1 cellular context compared by ENCODE assay signal in the genomic region with DNA sequence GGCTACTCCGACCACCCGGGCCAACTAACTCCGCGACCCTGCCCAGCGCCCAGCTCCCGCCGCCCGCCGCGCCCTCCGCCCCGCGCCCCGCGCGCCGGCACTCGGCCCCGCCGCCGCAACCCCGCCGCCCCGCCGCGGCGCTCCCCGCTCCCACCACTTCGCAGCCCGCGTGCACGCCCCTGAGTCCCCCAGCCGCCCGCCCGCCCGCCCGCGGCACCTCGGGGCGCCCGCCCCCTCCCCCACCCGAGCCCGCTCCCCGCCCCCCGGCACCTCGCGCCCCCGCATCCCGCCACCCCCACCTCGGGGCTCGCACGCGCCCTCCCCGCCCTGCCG.
TF ChIP-seq lines count a peak whose summit lies in the region.

No MANE protein-coding gene starts in this region.

TF ChIP-seq in HepG2, 621 proteins besides CTCF, POLR2A, EP300 and RAD21 (continued from another document):
- no peak for TF ChIP-seq ZNF234 (CRISPR knock-in tag; conservative IDR thresholded peaks at IDR 0.05)
- TF ChIP-seq ERF (CRISPR knock-in tag; IDR thresholded peaks at IDR 0.05) = no peak
- TF ChIP-seq, protein P1, sequence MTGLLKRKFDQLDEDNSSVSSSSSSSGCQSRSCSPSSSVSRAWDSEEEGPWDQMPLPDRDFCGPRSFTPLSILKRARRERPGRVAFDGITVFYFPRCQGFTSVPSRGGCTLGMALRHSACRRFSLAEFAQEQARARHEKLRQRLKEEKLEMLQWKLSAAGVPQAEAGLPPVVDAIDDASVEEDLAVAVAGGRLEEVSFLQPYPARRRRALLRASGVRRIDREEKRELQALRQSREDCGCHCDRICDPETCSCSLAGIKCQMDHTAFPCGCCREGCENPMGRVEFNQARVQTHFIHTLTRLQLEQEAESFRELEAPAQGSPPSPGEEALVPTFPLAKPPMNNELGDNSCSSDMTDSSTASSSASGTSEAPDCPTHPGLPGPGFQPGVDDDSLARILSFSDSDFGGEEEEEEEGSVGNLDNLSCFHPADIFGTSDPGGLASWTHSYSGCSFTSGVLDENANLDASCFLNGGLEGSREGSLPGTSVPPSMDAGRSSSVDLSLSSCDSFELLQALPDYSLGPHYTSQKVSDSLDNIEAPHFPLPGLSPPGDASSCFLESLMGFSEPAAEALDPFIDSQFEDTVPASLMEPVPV (CRISPR knock-in tag; IDR thresholded peaks at IDR 0.05) = no peak
- TF ChIP-seq JUND (CRISPR knock-in tag; IDR thresholded peaks at IDR 0.05) = no peak
- no peak for TF ChIP-seq ZNF530 (CRISPR knock-in tag; IDR thresholded peaks at IDR 0.05; ENCODE audit: low read depth)
- TF ChIP-seq, protein P2, sequence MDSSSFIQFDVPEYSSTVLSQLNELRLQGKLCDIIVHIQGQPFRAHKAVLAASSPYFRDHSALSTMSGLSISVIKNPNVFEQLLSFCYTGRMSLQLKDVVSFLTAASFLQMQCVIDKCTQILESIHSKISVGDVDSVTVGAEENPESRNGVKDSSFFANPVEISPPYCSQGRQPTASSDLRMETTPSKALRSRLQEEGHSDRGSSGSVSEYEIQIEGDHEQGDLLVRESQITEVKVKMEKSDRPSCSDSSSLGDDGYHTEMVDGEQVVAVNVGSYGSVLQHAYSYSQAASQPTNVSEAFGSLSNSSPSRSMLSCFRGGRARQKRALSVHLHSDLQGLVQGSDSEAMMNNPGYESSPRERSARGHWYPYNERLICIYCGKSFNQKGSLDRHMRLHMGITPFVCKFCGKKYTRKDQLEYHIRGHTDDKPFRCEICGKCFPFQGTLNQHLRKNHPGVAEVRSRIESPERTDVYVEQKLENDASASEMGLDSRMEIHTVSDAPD (CRISPR knock-in tag; IDR thresholded peaks at IDR 0.05) = no peak
- TF ChIP-seq ZNF616 (CRISPR knock-in tag; IDR thresholded peaks at IDR 0.05; ENCODE audit: low read depth) = no peak
- no peak for TF ChIP-seq ZNF292 (CRISPR knock-in tag; IDR thresholded peaks at IDR 0.05; ENCODE audit: borderline replicate concordance, low read depth)
- no peak for TF ChIP-seq PRMT3 (CRISPR knock-in tag; IDR thresholded peaks at IDR 0.05; ENCODE audit: borderline replicate concordance, low read depth)
- TF ChIP-seq SALL2 (CRISPR knock-in tag; IDR thresholded peaks at IDR 0.05) = no peak
- TF ChIP-seq CBFB (CRISPR knock-in tag; IDR thresholded peaks at IDR 0.05) = no peak
- no peak for TF ChIP-seq MYNN (CRISPR knock-in tag; IDR thresholded peaks at IDR 0.05; ENCODE audit: low read depth)
TF ChIP-seq in HepG2: peak in this region for 0.
